In genomic region chr2:170843656-170844055, GRCh38 we compare ENCODE assay signal across 13 cellular contexts. TPM values are rescaled to one million over a fixed set of nuclear protein-coding genes. Genes with fewer than 3 reads are reported as not detected.
DNase-seq lines count a peak whose midpoint lies in the region; ATAC-seq and TF ChIP-seq lines count a peak whose summit lies in the region.
"Had no signal": no experiment of that assay in that cellular context is flagged by ENCODE, and none has a peak within 500 bp of the region (broad histone marks: within the 10 kb centered on the region; RNA-seq: fewer than 3 reads in every experiment).

No MANE protein-coding gene starts in this region.

- DNase-seq in AG08396 (ENCODE audit: low spot score) = peak; percentile 32
- DNase-seq in HS-5 (ENCODE audit: low read depth) = peak; percentile 79
- DNase-seq in T-helper 17 cell = no peak
- DNase-seq in fibroblast of the aortic adventitia (ENCODE audit: low read depth) = peak; percentile 59
- no peak for DNase-seq in COLO668 (lab: John Stamatoyannopoulos, UW; ENCODE audit: unreplicated experiment)
- no peak for DNase-seq in SK-N-DZ (ENCODE audit: low spot score)
- DNase-seq: NCI-H2029 treated with DMSO at 0.1 percent for 48 hours; retina; stimulated activated naive CD4-positive, alpha-beta T cell; T-helper 9 cell had no signal

- peaks cover 25% of the 10 kb centered on the region for H3K27me3 Mint-ChIP-seq in T-helper 17 cell

- H3K4me3 Mint-ChIP-seq in T-helper 17 cell = peak overlapping the region; percentile 9
- H3K4me3 Mint-ChIP-seq: brain had no signal

- no peaks in the 10 kb centered on the region for H3K9me3 ChIP-seq in T-helper 17 cell (ENCODE audit: control insufficient read depth, low read length, poor library complexity, severe bottlenecking)

- H3K27ac Mint-ChIP-seq in T-helper 17 cell = no peak overlapping the region

- no peak overlapping the region for H3K4me3 ChIP-seq in fibroblast of the aortic adventitia (ENCODE audit: low read depth, low read length)

- TF ChIP-seq CTCF in fibroblast of the aortic adventitia (IDR thresholded peaks at IDR 0.05; ENCODE audit: insufficient read depth, low read length) = no peak

- H3K36me3 Mint-ChIP-seq in T-helper 17 cell (ENCODE audit: low read depth) = no peaks in the 10 kb centered on the region

- peaks cover 8% of the 10 kb centered on the region for H3K4me1 Mint-ChIP-seq in T-helper 17 cell
- H3K4me1 Mint-ChIP-seq: brain had no signal

- ATAC-seq in T-helper 17 cell = no peak
- no peak for ATAC-seq in HG02885 (IDR thresholded peaks at IDR 0.05; ENCODE audit: poor library complexity, unreplicated experiment)
- ATAC-seq in GM18907 (IDR thresholded peaks at IDR 0.05; ENCODE audit: unreplicated experiment) = no peak

RNA-seq across cellular contexts. Expression of gene GAD1, which starts 27.0 kb away (rescaled TPM):
- total RNA-seq in T-helper 17 cell (not detected), fibroblast of the aortic adventitia (ENCODE audit: low replicate concordance) (not detected in 2 replicates)
- 0.34 TPM in 1 of 2 replicates, not detected in the other for polyA plus RNA-seq in SK-N-DZ (2014; cell fraction: cytosol; rRNA removed)
- polyA plus RNA-seq in SK-N-DZ (2014; cell fraction: nucleus; rRNA removed) = not detected in 2 replicates

Comparison
In these comparisons a context has a peak if more than half of its experiments do, and no peak if none do; other contexts are left out.
1. DNase-seq: peak in AG08396 (single experiment), HS-5 (single experiment) and fibroblast of the aortic adventitia (single experiment); none in T-helper 17 cell (0 of 3), COLO668 (single experiment) and SK-N-DZ (single experiment).